1 cellular context compared by ENCODE assay signal in the genomic region with DNA sequence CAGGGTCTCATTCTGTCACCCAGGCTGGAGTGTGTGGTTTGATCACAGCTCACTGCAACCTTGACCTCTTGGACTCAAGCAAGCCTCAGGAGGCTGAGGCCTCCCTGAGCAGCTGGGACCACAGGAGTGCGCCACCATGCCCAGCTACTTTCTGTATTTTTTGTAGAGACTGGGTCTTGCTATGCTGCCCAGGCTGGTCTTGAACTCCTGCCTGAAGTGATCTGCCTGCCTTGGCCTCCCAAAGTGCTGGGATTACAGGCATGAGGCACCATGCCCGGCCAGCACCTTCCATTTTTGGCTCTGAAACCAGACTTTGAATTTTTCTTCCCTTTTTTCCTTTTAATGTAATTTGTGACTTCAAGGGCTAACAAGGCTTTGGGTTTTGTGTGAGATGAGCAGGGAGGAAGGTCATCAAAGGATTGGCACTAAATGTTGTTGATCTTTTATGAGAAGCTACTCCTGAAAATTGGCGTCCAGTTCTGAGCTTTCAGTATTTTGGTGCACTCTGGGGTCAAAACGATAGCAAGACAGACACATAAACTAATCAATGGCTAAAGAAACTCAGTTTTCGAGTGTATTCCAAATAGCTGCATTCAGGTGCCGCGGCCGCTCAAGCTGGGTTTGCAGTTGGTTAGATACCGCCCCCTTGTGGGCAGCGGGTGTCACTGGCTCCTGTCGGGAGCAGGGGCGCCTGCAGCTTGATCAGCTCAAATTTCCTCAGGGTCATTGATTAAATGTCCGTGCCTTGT.
A peak's percentile ranks its signal among the peaks of the same experiment; 100 is the strongest.
TF ChIP-seq lines count a peak whose summit lies in the region.

No MANE protein-coding gene starts in this region.

TF ChIP-seq in HepG2, 621 proteins besides CTCF, POLR2A, EP300 and RAD21 (continued from another document):
- TF ChIP-seq KDM2A (CRISPR knock-in tag; IDR thresholded peaks at IDR 0.05; ENCODE audit: borderline replicate concordance, low read depth): peak; percentile 43; the same call in 1 of the 2 replicates
- no peak for TF ChIP-seq ZNF703 (CRISPR knock-in tag; IDR thresholded peaks at IDR 0.05; ENCODE audit: borderline replicate concordance)
- peak; percentile 84 for TF ChIP-seq STAG1 (CRISPR knock-in tag; IDR thresholded peaks at IDR 0.05)
- TF ChIP-seq SALL2 (CRISPR knock-in tag; IDR thresholded peaks at IDR 0.05): no peak
- TF ChIP-seq XRCC5 (optimal IDR thresholded peaks at IDR 0.05; ENCODE audit: low read length): peak; percentile 32
